In the genomic region with DNA sequence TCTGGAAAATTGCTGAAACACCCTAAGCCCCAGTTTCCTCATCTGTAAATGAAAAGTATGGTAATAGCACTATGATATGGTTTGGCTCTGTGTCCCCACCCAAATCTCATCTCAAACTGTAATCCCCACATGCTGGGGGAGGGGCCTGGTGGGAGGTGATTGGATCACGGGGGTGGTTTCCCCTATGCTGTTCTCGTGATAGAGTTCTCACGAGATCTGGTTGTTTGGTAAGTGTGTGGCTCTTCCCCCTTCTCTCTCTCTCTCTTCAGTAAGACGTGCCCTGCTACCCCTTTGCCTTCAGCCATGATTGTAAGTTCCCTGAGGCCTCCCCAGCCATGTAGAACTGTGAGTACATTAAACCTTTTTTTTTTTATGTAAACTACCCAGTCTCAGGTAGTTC, we compare ENCODE assay signal across 19 cellular contexts.
DNase-seq lines count a peak whose midpoint lies in the region; ATAC-seq, FAIRE-seq and TF ChIP-seq lines count a peak whose summit lies in the region.
"Had no signal": no experiment of that assay in that cellular context is flagged by ENCODE, and none has a peak within 500 bp of the region (broad histone marks: within the 10 kb centered on the region; RNA-seq: fewer than 3 reads in every experiment).

No MANE protein-coding gene starts in this region.

- H3K36me3 ChIP-seq in BLaER1: no peaks in the 10 kb centered on the region
- H3K36me3 ChIP-seq in K562 (ENCODE audit: control insufficient read depth, insufficient read depth, low read length): peaks cover 91% of the 10 kb centered on the region
- no peaks in the 10 kb centered on the region for H3K36me3 ChIP-seq in H7 (replicated peaks; ENCODE audit: control insufficient read depth, insufficient read depth, low read length)

- H3K27ac Mint-ChIP-seq in nephron progenitor cell: peak overlapping the region; percentile 20
- H3K27ac Mint-ChIP-seq: B cell; CD4-positive, alpha-beta T cell; CD8-positive, alpha-beta T cell had no signal

- H3K4me3 ChIP-seq in BLaER1 (no peak overlapping the region), K562 (no peak overlapping the region), H7 (ENCODE audit: insufficient read depth, low read depth, low read length) (no peak overlapping the region)
- H3K4me3 ChIP-seq: A549 had no signal

- no peaks in the 10 kb centered on the region for H3K36me3 Mint-ChIP-seq in nephron progenitor cell (ENCODE audit: low read depth)
- H3K36me3 Mint-ChIP-seq: CD8-positive, alpha-beta T cell had no signal

- BruUV-seq in K562 (replicated peaks; lab: Mats Ljungman, UMichigan): no TSS peak

- ATAC-seq in K562: peak; percentile 16
- ATAC-seq: A549; CD8-positive, alpha-beta T cell had no signal

- DNase-seq in K562 (ENCODE audit: extremely low read depth in 1 of 4, low spot score in 3 of 4) (peak in 1 of 4 experiments; percentile 15), nephron progenitor cell (no peak), H7 (no peak), occipital lobe (lab: John Stamatoyannopoulos, UW) (no peak)
- DNase-seq: AML-193; Caco-2; Calu3; CD4-positive, alpha-beta T cell; CD8-positive, alpha-beta T cell; DMS79 treated with DMSO at 0.1 percent for 48 hours; GF-D8 had no signal

- no peaks in the 10 kb centered on the region for H3K4me1 Mint-ChIP-seq in nephron progenitor cell
- H3K4me1 Mint-ChIP-seq: B cell had no signal

- H3K9me3 Mint-ChIP-seq in nephron progenitor cell: peaks cover 4% of the 10 kb centered on the region

- peak overlapping the region; percentile 19; the same call in 1 of the 2 replicates for H3K4me2 ChIP-seq in BLaER1
- no peak overlapping the region for H3K4me2 ChIP-seq in K562 (ENCODE audit: insufficient read depth, low read length)
- H3K4me2 ChIP-seq: A549 had no signal

- no peak for TF ChIP-seq RAD21 in K562 (CRISPR knock-in tag; conservative IDR thresholded peaks at IDR 0.05 in 1 of 2, IDR thresholded peaks at IDR 0.05 in 1 of 2)

- H3K9me1 ChIP-seq in K562 (ENCODE audit: control insufficient read depth, insufficient read depth, low read length): no peaks in the 10 kb centered on the region

- H3K27me3 Mint-ChIP-seq in nephron progenitor cell (ENCODE audit: low read depth, poor library complexity): peaks cover 5% of the 10 kb centered on the region
- H3K27me3 Mint-ChIP-seq: B cell; CD4-positive, alpha-beta T cell had no signal

- intact Hi-C loops in K562 (cut with micrococcal nuclease): no loop called here

- in situ Hi-C loops in K562 (cut with MboI): no loop called here

- H3K9ac ChIP-seq in BLaER1: no peak overlapping the region
- no peak overlapping the region for H3K9ac ChIP-seq in K562 (ENCODE audit: insufficient read depth in 1 of 2, low read depth in 2 of 2, low read length in 2 of 2)

- H3K79me2 ChIP-seq in K562 (ENCODE audit: control insufficient read depth, insufficient read depth, low read length): peaks cover 99% of the 10 kb centered on the region

- no peak overlapping the region for H3K27ac ChIP-seq in BLaER1
- H3K27ac ChIP-seq in K562 (ENCODE audit: extremely low read depth, low read depth, low read length): peak overlapping the region; percentile 12; the same call in 1 of the 3 replicates
- H3K27ac ChIP-seq: 22Rv1, A549, C4-2B had no signal

- no peak for TF ChIP-seq POLR2A in K562 (conservative IDR thresholded peaks at IDR 0.05)

- POLR2A ChIA-PET in K562 (lab: Yijun Ruan, JAX): interaction anchor here (0.7 to 5.6 kb wide), 5 partner anchors 9 to 265 kb away, joined by 3 to 28 read pairs (median 9); no protein-coding TSS in a partner anchor

- H3K27me3 ChIP-seq in BLaER1 (no peaks in the 10 kb centered on the region), K562 (ENCODE audit: control insufficient read depth in 2 of 2, insufficient read depth in 2 of 2, low read length in 2 of 2) (no peaks in the 10 kb centered on the region), H7 (ENCODE audit: control insufficient read depth, insufficient read depth, low read length) (no peaks in the 10 kb centered on the region)

- no peak for FAIRE-seq in K562 (lab: Jason Lieb, UNC)
- FAIRE-seq: A549, D721Med, G401.6, GM12891 had no signal

- peaks cover 15% of the 10 kb centered on the region for H3K4me1 ChIP-seq in BLaER1
- H3K4me1 ChIP-seq in K562 (replicated peaks in 1 of 2; ENCODE audit: control insufficient read depth in 2 of 2, insufficient read depth in 2 of 2, low read length in 2 of 2): peaks cover 0 to 5% of the 10 kb centered on the region in 2 experiments; a peak in 3 of 5 replicates
- H3K4me1 ChIP-seq: A549, Caco-2 had no signal

- TF ChIP-seq CTCF in K562 (IDR thresholded peaks at IDR 0.05 in 2 of 3, conservative IDR thresholded peaks at IDR 0.05 in 1 of 3; ENCODE audit: insufficient read depth in 2 of 3, low read depth in 1 of 3, low read length in 3 of 3) (no peak), nephron progenitor cell (IDR thresholded peaks at IDR 0.05) (no peak)

- H3K4me3 Mint-ChIP-seq in nephron progenitor cell: no peak overlapping the region
- H3K4me3 Mint-ChIP-seq: B cell; CD4-positive, alpha-beta T cell; CD8-positive, alpha-beta T cell had no signal

- H3K9me3 ChIP-seq in BLaER1: no peaks in the 10 kb centered on the region
- H3K9me3 ChIP-seq in K562 (replicated peaks; ENCODE audit: control insufficient read depth, insufficient read depth, low read depth, low read length): no peaks in the 10 kb centered on the region
- H3K9me3 ChIP-seq: A549, Caco-2 had no signal

- WGBS in K562 (ENCODE audit: insufficient coverage, low coverage, missing lambda C conversion rate): 44% methylated on average over 3 of the region's 4 CpGs

- H4K20me1 ChIP-seq in BLaER1: no peaks in the 10 kb centered on the region
- peaks cover 31% of the 10 kb centered on the region; the same call in 1 of the 2 replicates for H4K20me1 ChIP-seq in K562 (replicated peaks; ENCODE audit: control insufficient read depth, insufficient read depth, low read length)

- TF ChIP-seq EP300 in K562 (IDR thresholded peaks at IDR 0.05; ENCODE audit: low read length): no peak

- CTCF ChIA-PET in K562 (lab: Yijun Ruan, JAX; ENCODE audit: low intra/inter-chr PET ratio): no interaction called here

- no peak overlapping the region for H2AFZ ChIP-seq in K562 (ENCODE audit: low read depth, low read length)

TF ChIP-seq in K562, 482 proteins besides CTCF, POLR2A, EP300 and RAD21 (continues in another document):
- no peak for TF ChIP-seq FOXA1 (IDR thresholded peaks at IDR 0.05; ENCODE audit: borderline replicate concordance)
- TF ChIP-seq KLF13 (tag; IDR thresholded peaks at IDR 0.05; ENCODE audit: borderline replicate concordance, low read depth): no peak
- TF ChIP-seq ZFX (CRISPR knock-in tag; IDR thresholded peaks at IDR 0.05): no peak
- no peak for TF ChIP-seq ZNF717 (CRISPR knock-in tag; IDR thresholded peaks at IDR 0.05)
- TF ChIP-seq, protein P1, sequence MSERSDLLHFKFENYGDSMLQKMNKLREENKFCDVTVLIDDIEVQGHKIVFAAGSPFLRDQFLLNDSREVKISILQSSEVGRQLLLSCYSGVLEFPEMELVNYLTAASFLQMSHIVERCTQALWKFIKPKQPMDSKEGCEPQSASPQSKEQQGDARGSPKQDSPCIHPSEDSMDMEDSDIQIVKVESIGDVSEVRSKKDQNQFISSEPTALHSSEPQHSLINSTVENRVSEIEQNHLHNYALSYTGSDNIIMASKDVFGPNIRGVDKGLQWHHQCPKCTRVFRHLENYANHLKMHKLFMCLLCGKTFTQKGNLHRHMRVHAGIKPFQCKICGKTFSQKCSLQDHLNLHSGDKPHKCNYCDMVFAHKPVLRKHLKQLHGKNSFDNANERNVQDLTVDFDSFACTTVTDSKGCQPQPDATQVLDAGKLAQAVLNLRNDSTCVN (CRISPR knock-in tag; IDR thresholded peaks at IDR 0.05): no peak
- TF ChIP-seq CHD2 (IDR thresholded peaks at IDR 0.05; ENCODE audit: low read depth, low read length): peak; percentile 56; the same call in 1 of the 2 replicates
- no peak for TF ChIP-seq ZNF274 (IDR thresholded peaks at IDR 0.05; ENCODE audit: borderline replicate concordance, low read depth, low read length)
- TF ChIP-seq, protein P2, sequence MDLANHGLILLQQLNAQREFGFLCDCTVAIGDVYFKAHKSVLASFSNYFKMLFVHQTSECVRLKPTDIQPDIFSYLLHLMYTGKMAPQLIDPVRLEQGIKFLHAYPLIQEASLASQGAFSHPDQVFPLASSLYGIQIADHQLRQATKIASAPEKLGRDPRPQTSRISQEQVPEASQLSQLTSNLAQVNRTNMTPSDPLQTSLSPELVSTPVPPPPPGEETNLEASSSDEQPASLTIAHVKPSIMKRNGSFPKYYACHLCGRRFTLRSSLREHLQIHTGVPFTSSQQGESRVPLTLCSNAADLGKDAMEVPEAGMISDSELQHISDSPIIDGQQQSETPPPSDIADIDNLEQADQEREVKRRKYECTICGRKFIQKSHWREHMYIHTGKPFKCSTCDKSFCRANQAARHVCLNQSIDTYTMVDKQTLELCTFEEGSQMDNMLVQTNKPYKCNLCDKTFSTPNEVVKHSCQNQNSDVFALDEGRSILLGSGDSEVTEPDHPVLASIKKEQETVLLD (IDR thresholded peaks at IDR 0.05): no peak
- TF ChIP-seq ZNF384 (IDR thresholded peaks at IDR 0.05; ENCODE audit: low read depth, low read length): no peak
- no peak for TF ChIP-seq KAT7 (CRISPR knock-in tag; IDR thresholded peaks at IDR 0.05; ENCODE audit: borderline replicate concordance)
- TF ChIP-seq EGR1 (conservative IDR thresholded peaks at IDR 0.05): peak; percentile 41; the same call in 1 of the 2 replicates
- no peak for TF ChIP-seq SMC3 (conservative IDR thresholded peaks at IDR 0.05; ENCODE audit: insufficient read depth, low read depth, low read length)
- no peak for TF ChIP-seq ZNF77 (CRISPR knock-in tag; IDR thresholded peaks at IDR 0.05)
- TF ChIP-seq, protein P3, sequence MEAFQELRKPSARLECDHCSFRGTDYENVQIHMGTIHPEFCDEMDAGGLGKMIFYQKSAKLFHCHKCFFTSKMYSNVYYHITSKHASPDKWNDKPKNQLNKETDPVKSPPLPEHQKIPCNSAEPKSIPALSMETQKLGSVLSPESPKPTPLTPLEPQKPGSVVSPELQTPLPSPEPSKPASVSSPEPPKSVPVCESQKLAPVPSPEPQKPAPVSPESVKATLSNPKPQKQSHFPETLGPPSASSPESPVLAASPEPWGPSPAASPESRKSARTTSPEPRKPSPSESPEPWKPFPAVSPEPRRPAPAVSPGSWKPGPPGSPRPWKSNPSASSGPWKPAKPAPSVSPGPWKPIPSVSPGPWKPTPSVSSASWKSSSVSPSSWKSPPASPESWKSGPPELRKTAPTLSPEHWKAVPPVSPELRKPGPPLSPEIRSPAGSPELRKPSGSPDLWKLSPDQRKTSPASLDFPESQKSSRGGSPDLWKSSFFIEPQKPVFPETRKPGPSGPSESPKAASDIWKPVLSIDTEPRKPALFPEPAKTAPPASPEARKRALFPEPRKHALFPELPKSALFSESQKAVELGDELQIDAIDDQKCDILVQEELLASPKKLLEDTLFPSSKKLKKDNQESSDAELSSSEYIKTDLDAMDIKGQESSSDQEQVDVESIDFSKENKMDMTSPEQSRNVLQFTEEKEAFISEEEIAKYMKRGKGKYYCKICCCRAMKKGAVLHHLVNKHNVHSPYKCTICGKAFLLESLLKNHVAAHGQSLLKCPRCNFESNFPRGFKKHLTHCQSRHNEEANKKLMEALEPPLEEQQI (IDR thresholded peaks at IDR 0.05): peak; percentile 36; the same call in 1 of the 2 replicates
- TF ChIP-seq ILF3 (IDR thresholded peaks at IDR 0.05; ENCODE audit: borderline replicate concordance): no peak
